ENCODE assay signal across 8 cellular contexts in genomic region chr20:52410182-52410647, GRCh38.
A peak's percentile ranks its signal among the peaks of the same experiment; 100 is the strongest.
DNase-seq lines count a peak whose midpoint lies in the region; ATAC-seq lines count a peak whose summit lies in the region.

No MANE protein-coding gene starts in this region.

- peak overlapping the region; percentile 52 to 85 (median 80) for H3K4me3 Mint-ChIP-seq in CD4-positive, alpha-beta memory T cell
- H3K4me3 Mint-ChIP-seq in activated naive CD8-positive, alpha-beta T cell treated with anti-CD3 and anti-CD28 coated beads, Interleukin-2, amount 50 U/mL, for 24 hours = peak overlapping the region; percentile 63

- H3K4me1 ChIP-seq in CD4-positive, alpha-beta memory T cell (ENCODE audit: insufficient read depth, low read length) = peaks cover 79% of the 10 kb centered on the region

- H3K27ac Mint-ChIP-seq in CD4-positive, alpha-beta memory T cell = peak overlapping the region; percentile 95 to 100 (median 99)
- peak overlapping the region; percentile 89 for H3K27ac Mint-ChIP-seq in activated naive CD8-positive, alpha-beta T cell treated with anti-CD3 and anti-CD28 coated beads, Interleukin-2, amount 50 U/mL, for 24 hours

- POLR2A ChIA-PET in CD4-positive, alpha-beta memory T cell (lab: Charles Lee; ENCODE audit: partially characterized antibody) = interaction anchor here (0.6 to 4.2 kb wide), 36 partner anchors 8 to 1797 kb away, joined by 3 to 53 read pairs (median 4); partner anchors contain the start of gene PFDN4

- peaks cover 2 to 18% (median 7%) of the 10 kb centered on the region in 8 donors for H3K9me3 Mint-ChIP-seq in CD4-positive, alpha-beta memory T cell
- peaks cover 16% of the 10 kb centered on the region for H3K9me3 Mint-ChIP-seq in activated naive CD8-positive, alpha-beta T cell treated with anti-CD3 and anti-CD28 coated beads, Interleukin-2, amount 50 U/mL, for 24 hours

- intact Hi-C loops in CD4-positive, alpha-beta memory T cell (cut with micrococcal nuclease) = loop anchor here (1.0 to 2.0 kb wide), 3 partner anchors 21 to 98 kb away; no protein-coding TSS in a partner anchor
- intact Hi-C loops in sciatic nerve (cut with DNase I) = no loop called here

- no peaks in the 10 kb centered on the region for H3K36me3 ChIP-seq in CD4-positive, alpha-beta memory T cell (ENCODE audit: insufficient read depth, low read length)

- H3K4me1 Mint-ChIP-seq in CD4-positive, alpha-beta memory T cell = peaks cover 55 to 88% (median 70%) of the 10 kb centered on the region in 4 donors
- H3K4me1 Mint-ChIP-seq in activated naive CD8-positive, alpha-beta T cell treated with anti-CD3 and anti-CD28 coated beads, Interleukin-2, amount 50 U/mL, for 24 hours = peaks cover 61% of the 10 kb centered on the region

- H3K4me3 ChIP-seq in CD4-positive, alpha-beta memory T cell (ENCODE audit: low read length in 2 of 2) = peak overlapping the region; percentile 1 to 37

- CTCF ChIA-PET in CD4-positive, alpha-beta memory T cell (lab: Charles Lee; ENCODE audit: partially characterized antibody) = interaction anchor here (0.6 to 3.6 kb wide), 12 partner anchors 9 to 806 kb away, joined by 3 to 24 read pairs (median 3); no protein-coding TSS in a partner anchor

- H3K36me3 Mint-ChIP-seq in CD4-positive, alpha-beta memory T cell = peaks cover 0 to 13% of the 10 kb centered on the region in 2 donors
- peaks cover 5% of the 10 kb centered on the region for H3K36me3 Mint-ChIP-seq in activated naive CD8-positive, alpha-beta T cell treated with anti-CD3 and anti-CD28 coated beads, Interleukin-2, amount 50 U/mL, for 24 hours (ENCODE audit: low read depth)

- H3K9me3 ChIP-seq in CD4-positive, alpha-beta memory T cell (ENCODE audit: control insufficient read depth in 1 of 2, low read length in 2 of 2) = no peaks in the 10 kb centered on the region

- ATAC-seq in activated naive CD8-positive, alpha-beta T cell treated with anti-CD3 and anti-CD28 coated beads, Interleukin-2, amount 50 U/mL, for 24 hours = peak; percentile 76
- ATAC-seq in sciatic nerve (peak; percentile 46), GM21367 (IDR thresholded peaks at IDR 0.05; ENCODE audit: unreplicated experiment) (no peak)

- no peaks in the 10 kb centered on the region for H3K27me3 ChIP-seq in CD4-positive, alpha-beta memory T cell (ENCODE audit: insufficient read depth, low read length)

- peak; percentile 82 to 91 (median 86) for DNase-seq in CD4-positive, alpha-beta memory T cell
- DNase-seq in T-helper 2 cell (peak in 4 of 5 experiments; percentile 13 to 95 (median 53)), sciatic nerve (ENCODE audit: low spot score) (no peak), retina (no peak), substantia nigra (lab: John Stamatoyannopoulos, UW) (no peak), NCI-H82 (lab: John Stamatoyannopoulos, UW) (no peak)
- DNase-seq in activated naive CD8-positive, alpha-beta T cell treated with anti-CD3 and anti-CD28 coated beads, Interleukin-2, amount 50 U/mL, for 24 hours = peak; percentile 30

- H3K27ac ChIP-seq in CD4-positive, alpha-beta memory T cell (ENCODE audit: low read depth, low read length) = peak overlapping the region; percentile 75
- H3K27ac ChIP-seq in substantia nigra (ENCODE audit: low read depth, low read length, poor library complexity, severe bottlenecking) = no peak overlapping the region

- H3K27me3 Mint-ChIP-seq in CD4-positive, alpha-beta memory T cell = no peaks in the 10 kb centered on the region
- H3K27me3 Mint-ChIP-seq in activated naive CD8-positive, alpha-beta T cell treated with anti-CD3 and anti-CD28 coated beads, Interleukin-2, amount 50 U/mL, for 24 hours = no peaks in the 10 kb centered on the region

Comparison
In these comparisons a context has a peak if more than half of its experiments do, and no peak if none do; other contexts are left out.
1. DNase-seq: peak in CD4-positive, alpha-beta memory T cell (5 of 5), T-helper 2 cell (4 of 5) and activated naive CD8-positive, alpha-beta T cell treated with anti-CD3 and anti-CD28 coated beads, Interleukin-2, amount 50 U/mL, for 24 hours (single experiment); none in sciatic nerve (single experiment), retina (single experiment), substantia nigra (0 of 49) and NCI-H82 (single experiment).